ENCODE assay signal across 1 cellular context in genomic region chr12:389138-390096, GRCh38.
TF ChIP-seq lines count a peak whose summit lies in the region.

Gene KDM5A (minus strand): TSS chr12:389320. CDS start chr12:389091, 229 bp downstream.

TF ChIP-seq in HepG2, 621 proteins besides CTCF, POLR2A, EP300 and RAD21 (continued from another document and continues in another):
- TF ChIP-seq UBTF (CRISPR knock-in tag; IDR thresholded peaks at IDR 0.05), result peak; percentile 70
- no peak for TF ChIP-seq NCOA5 (CRISPR knock-in tag; IDR thresholded peaks at IDR 0.05)
- TF ChIP-seq ZNF788 (CRISPR knock-in tag; IDR thresholded peaks at IDR 0.05; ENCODE audit: borderline replicate concordance), result peak; percentile 77
- TF ChIP-seq DZIP1 (CRISPR knock-in tag; IDR thresholded peaks at IDR 0.05), result 0 out of 2 replicates have a peak, but pooled peaks have one; percentile 18
- TF ChIP-seq ZNF543 (CRISPR knock-in tag; IDR thresholded peaks at IDR 0.05), result no peak
- no peak for TF ChIP-seq ZNF432 (CRISPR knock-in tag; IDR thresholded peaks at IDR 0.05; ENCODE audit: borderline replicate concordance)
- TF ChIP-seq ZBTB25 (CRISPR knock-in tag; IDR thresholded peaks at IDR 0.05), result peak; percentile 76; the same call in 1 of the 2 replicates
- peak; percentile 17; the same call in 1 of the 2 replicates for TF ChIP-seq FOXK2 (IDR thresholded peaks at IDR 0.05)
- TF ChIP-seq GABPA (IDR thresholded peaks at IDR 0.05; ENCODE audit: low read depth, low read length), result peak; percentile 72
- peak; percentile 95 for TF ChIP-seq GABPA (CRISPR knock-in tag; IDR thresholded peaks at IDR 0.05; ENCODE audit: low read depth)
- TF ChIP-seq ZNF207 (IDR thresholded peaks at IDR 0.05; ENCODE audit: borderline replicate concordance), result no peak
- peak; percentile 98 for TF ChIP-seq ASH2L (IDR thresholded peaks at IDR 0.05; ENCODE audit: insufficient read length, low read depth, low read length)
- no peak for TF ChIP-seq TCF12 (IDR thresholded peaks at IDR 0.05)
- peak; percentile 71; the same call in 1 of the 2 replicates for TF ChIP-seq TCF12 (CRISPR knock-in tag; IDR thresholded peaks at IDR 0.05)
- TF ChIP-seq ATF7-NPFF (CRISPR knock-in tag; IDR thresholded peaks at IDR 0.05; ENCODE audit: low read depth), result peak; percentile 14; the same call in 1 of the 2 replicates
- no peak for TF ChIP-seq SATB2 (CRISPR knock-in tag; IDR thresholded peaks at IDR 0.05)
- peak; percentile 71 for TF ChIP-seq ZSCAN31 (CRISPR knock-in tag; IDR thresholded peaks at IDR 0.05; ENCODE audit: low read depth)
- no peak for TF ChIP-seq SP1 (IDR thresholded peaks at IDR 0.05)
- TF ChIP-seq SP1 (CRISPR knock-in tag; IDR thresholded peaks at IDR 0.05), result peak; percentile 90
- TF ChIP-seq ZNF83 (CRISPR knock-in tag; IDR thresholded peaks at IDR 0.05; ENCODE audit: borderline replicate concordance), result no peak; the same call in 1 of the 2 replicates
- no peak for TF ChIP-seq NFE2L1 (CRISPR knock-in tag; IDR thresholded peaks at IDR 0.05; ENCODE audit: borderline replicate concordance)
- no peak for TF ChIP-seq ZNF564 (CRISPR knock-in tag; IDR thresholded peaks at IDR 0.05)
- TF ChIP-seq ZNF691 (CRISPR knock-in tag; IDR thresholded peaks at IDR 0.05; ENCODE audit: borderline replicate concordance, low read depth), result no peak; the same call in 1 of the 2 replicates
- no peak for TF ChIP-seq SMC3 (IDR thresholded peaks at IDR 0.05; ENCODE audit: low read length)
- peak; percentile 22; the same call in 1 of the 2 replicates for TF ChIP-seq NFYC (CRISPR knock-in tag; IDR thresholded peaks at IDR 0.05)
- TF ChIP-seq PPARG (CRISPR knock-in tag; conservative IDR thresholded peaks at IDR 0.05), result no peak; the same call in 1 of the 2 replicates
- TF ChIP-seq TBP (CRISPR knock-in tag; IDR thresholded peaks at IDR 0.05), result no peak
- no peak for TF ChIP-seq ZNF713 (CRISPR knock-in tag; IDR thresholded peaks at IDR 0.05)
- TF ChIP-seq FOSL1 (CRISPR knock-in tag; IDR thresholded peaks at IDR 0.05; ENCODE audit: borderline replicate concordance), result no peak
- TF ChIP-seq ADNP (CRISPR knock-in tag; IDR thresholded peaks at IDR 0.05), result no peak
- TF ChIP-seq CHD2 (IDR thresholded peaks at IDR 0.05; ENCODE audit: low read depth, low read length), result peak; percentile 89
- TF ChIP-seq PREB (CRISPR knock-in tag; IDR thresholded peaks at IDR 0.05), result no peak
- TF ChIP-seq ZBTB4 (CRISPR knock-in tag; IDR thresholded peaks at IDR 0.05; ENCODE audit: borderline replicate concordance), result no peak
- TF ChIP-seq CREB1 (IDR thresholded peaks at IDR 0.05), result peak; percentile 89
- TF ChIP-seq CREB1 (CRISPR knock-in tag; IDR thresholded peaks at IDR 0.05), result peak; percentile 94
- TF ChIP-seq ZNF282 (IDR thresholded peaks at IDR 0.05; ENCODE audit: partially characterized antibody), result no peak
- TF ChIP-seq ZNF883 (CRISPR knock-in tag; IDR thresholded peaks at IDR 0.05; ENCODE audit: not compliant biosample characterization), result peak; percentile 43
- no peak for TF ChIP-seq GTF3A (CRISPR knock-in tag; conservative IDR thresholded peaks at IDR 0.05)
- TF ChIP-seq MZF1 (CRISPR knock-in tag; IDR thresholded peaks at IDR 0.05; ENCODE audit: borderline replicate concordance), result no peak
- TF ChIP-seq ZNF598 (CRISPR knock-in tag; IDR thresholded peaks at IDR 0.05; ENCODE audit: borderline replicate concordance), result no peak
- peak; percentile 41; the same call in 1 of the 2 replicates for TF ChIP-seq ZBTB44 (CRISPR knock-in tag; IDR thresholded peaks at IDR 0.05)
- no peak for TF ChIP-seq HNRNPH1 (optimal IDR thresholded peaks at IDR 0.05; ENCODE audit: low read depth, low read length)
- no peak for TF ChIP-seq ZFP36 (IDR thresholded peaks at IDR 0.05; ENCODE audit: borderline replicate concordance, low read depth, low read length, partially characterized antibody)
- TF ChIP-seq MAFG (CRISPR knock-in tag; IDR thresholded peaks at IDR 0.05), result no peak
- TF ChIP-seq ZNF354B (CRISPR knock-in tag; IDR thresholded peaks at IDR 0.05), result no peak
- no peak for TF ChIP-seq ZMYM2 (CRISPR knock-in tag; IDR thresholded peaks at IDR 0.05)
- no peak for TF ChIP-seq RORA (CRISPR knock-in tag; IDR thresholded peaks at IDR 0.05)
- TF ChIP-seq KLF16 (CRISPR knock-in tag; IDR thresholded peaks at IDR 0.05), result peak in 1 of 2 experiments; percentile 89; a peak in 1 of 4 replicates
- no peak for TF ChIP-seq SAFB2 (CRISPR knock-in tag; IDR thresholded peaks at IDR 0.05; ENCODE audit: borderline replicate concordance, low read depth)
- TF ChIP-seq ZFX (CRISPR knock-in tag; IDR thresholded peaks at IDR 0.05; ENCODE audit: low read depth), result peak; percentile 76; the same call in 1 of the 2 replicates
- no peak for TF ChIP-seq ZNF775 (CRISPR knock-in tag; IDR thresholded peaks at IDR 0.05; ENCODE audit: borderline replicate concordance)
- TF ChIP-seq EEA1 (CRISPR knock-in tag; IDR thresholded peaks at IDR 0.05; ENCODE audit: borderline replicate concordance), result no peak
- TF ChIP-seq ZBTB8A (CRISPR knock-in tag; IDR thresholded peaks at IDR 0.05; ENCODE audit: borderline replicate concordance, low read depth), result no peak
- TF ChIP-seq ZNF773 (CRISPR knock-in tag; IDR thresholded peaks at IDR 0.05; ENCODE audit: borderline replicate concordance), result no peak
- peak; percentile 26; the same call in 1 of the 2 replicates for TF ChIP-seq ZNF205 (CRISPR knock-in tag; IDR thresholded peaks at IDR 0.05)
- peak; percentile 56 for TF ChIP-seq TBX2 (CRISPR knock-in tag; IDR thresholded peaks at IDR 0.05; ENCODE audit: borderline replicate concordance)
- no peak for TF ChIP-seq ZNF276 (CRISPR knock-in tag; IDR thresholded peaks at IDR 0.05; ENCODE audit: low read depth)
- no peak for TF ChIP-seq TSC22D2 (CRISPR knock-in tag; IDR thresholded peaks at IDR 0.05; ENCODE audit: borderline replicate concordance)
